ENCODE assay signal across 11 cellular contexts in genomic region chr16:11673091-11674000, GRCh38. TPM values are rescaled to one million over a fixed set of nuclear protein-coding genes. Genes with fewer than 3 reads are reported as not detected.
DNase-seq lines count a peak whose midpoint lies in the region; ATAC-seq and TF ChIP-seq lines count a peak whose summit lies in the region.
"Had no signal": no experiment of that assay in that cellular context is flagged by ENCODE, and none has a peak within 500 bp of the region (broad histone marks: within the 10 kb centered on the region; RNA-seq: fewer than 3 reads in every experiment).

No MANE protein-coding gene starts in this region.

- H3K4me1 Mint-ChIP-seq in central memory CD8-positive, alpha-beta T cell, result peaks cover 50% of the 10 kb centered on the region
- H3K4me1 Mint-ChIP-seq in neural progenitor cell, result peaks cover 23% of the 10 kb centered on the region

- H3K9me3 Mint-ChIP-seq in central memory CD8-positive, alpha-beta T cell, result no peaks in the 10 kb centered on the region
- no peaks in the 10 kb centered on the region for H3K9me3 Mint-ChIP-seq in neural progenitor cell

- H2AFZ ChIP-seq in neural progenitor cell (replicated peaks), result no peak overlapping the region

- peaks cover 71% of the 10 kb centered on the region for H3K79me2 ChIP-seq in neural progenitor cell (ENCODE audit: low read depth)

- 92% methylated on average over 25 of the region's 25 CpGs for WGBS in HUES64

- no peaks in the 10 kb centered on the region for H3K9me3 ChIP-seq in BLaER1
- H3K9me3 ChIP-seq in HUES64 (ENCODE audit: insufficient read depth, low read depth, low read length), result no peaks in the 10 kb centered on the region
- no peaks in the 10 kb centered on the region for H3K9me3 ChIP-seq in neural progenitor cell (ENCODE audit: low read depth)

- no peak for TF ChIP-seq CTCF in neural progenitor cell (IDR thresholded peaks at IDR 0.05)

- H3K27ac Mint-ChIP-seq in central memory CD8-positive, alpha-beta T cell (ENCODE audit: low read depth), result no peak overlapping the region
- peak overlapping the region; percentile 25 for H3K27ac Mint-ChIP-seq in neural progenitor cell

- no peak for DNase-seq in central memory CD8-positive, alpha-beta T cell (ENCODE audit: low spot score in 2 of 2)
- DNase-seq in neural progenitor cell (ENCODE audit: low spot score) (no peak), NCI-H1105 (lab: John Stamatoyannopoulos, UW) (no peak)
- DNase-seq: NCI-H226 had no signal

- H3K4me3 Mint-ChIP-seq in central memory CD8-positive, alpha-beta T cell, result peak overlapping the region; percentile 59
- no peak overlapping the region for H3K4me3 Mint-ChIP-seq in neural progenitor cell

- peaks cover 25% of the 10 kb centered on the region for H3K36me3 Mint-ChIP-seq in central memory CD8-positive, alpha-beta T cell (ENCODE audit: insufficient read depth)
- peaks cover 11% of the 10 kb centered on the region for H3K36me3 Mint-ChIP-seq in neural progenitor cell

- no peak for ATAC-seq in central memory CD8-positive, alpha-beta T cell (replicated peaks; ENCODE audit: extremely low read depth, poor library complexity, severe bottlenecking)
- ATAC-seq in GM18907 (IDR thresholded peaks at IDR 0.05; ENCODE audit: unreplicated experiment) (no peak), HG03342 (IDR thresholded peaks at IDR 0.05; ENCODE audit: unreplicated experiment) (no peak), HG02973 (IDR thresholded peaks at IDR 0.05; ENCODE audit: unreplicated experiment) (no peak)
- ATAC-seq: left lobe of liver had no signal

- peak overlapping the region; percentile 90 for H3K27ac ChIP-seq in BLaER1
- 0 out of 2 replicates have a peak overlapping the region, but pooled peaks have one; percentile 23 for H3K27ac ChIP-seq in HUES64 (ENCODE audit: low read depth, low read length)
- H3K27ac ChIP-seq in neural progenitor cell, result no peak overlapping the region

- H3K27me3 ChIP-seq in BLaER1, result no peaks in the 10 kb centered on the region
- no peaks in the 10 kb centered on the region for H3K27me3 ChIP-seq in HUES64 (ENCODE audit: insufficient read depth, low read length)
- H3K27me3 ChIP-seq in neural progenitor cell, result no peaks in the 10 kb centered on the region

- peaks cover 1% of the 10 kb centered on the region for H3F3A ChIP-seq in neural progenitor cell (ENCODE audit: low read depth)

- H3K4me3 ChIP-seq in BLaER1 (peak overlapping the region; percentile 97; the same call in 1 of the 2 replicates), HUES64 (ENCODE audit: low read length) (no peak overlapping the region), neural progenitor cell (no peak overlapping the region)
- H3K4me3 ChIP-seq: skin epidermis had no signal

- H3K9ac ChIP-seq in BLaER1 (peak overlapping the region; percentile 90), HUES64 (ENCODE audit: low read depth, low read length) (no peak overlapping the region), neural progenitor cell (no peak overlapping the region)

- H3K27me3 Mint-ChIP-seq in central memory CD8-positive, alpha-beta T cell, result no peaks in the 10 kb centered on the region
- peaks cover 5% of the 10 kb centered on the region for H3K27me3 Mint-ChIP-seq in neural progenitor cell (ENCODE audit: insufficient read depth, low read depth)

- H3K36me3 ChIP-seq in BLaER1 (peaks cover 46% of the 10 kb centered on the region), HUES64 (ENCODE audit: insufficient read depth, low read length) (peaks cover 28% of the 10 kb centered on the region), neural progenitor cell (no peaks in the 10 kb centered on the region)

- H4K20me1 ChIP-seq in BLaER1 (peaks cover 97% of the 10 kb centered on the region), neural progenitor cell (ENCODE audit: low read depth) (peaks cover 95% of the 10 kb centered on the region)

- H3K4me2 ChIP-seq in BLaER1 (peak overlapping the region; percentile 98), neural progenitor cell (no peak overlapping the region)

- H3K4me1 ChIP-seq in BLaER1 (peaks cover 94% of the 10 kb centered on the region), HUES64 (ENCODE audit: insufficient read depth, low read length) (peaks cover 15% of the 10 kb centered on the region; the same call in 1 of the 2 replicates), neural progenitor cell (peaks cover 25% of the 10 kb centered on the region)

RNA-seq across cellular contexts. Expression of gene SNN, which starts 5.1 kb away (rescaled TPM):
- 48.0 TPM for polyA plus RNA-seq in HUES64 (2013, experiment 1 of 2)
- 58.7 TPM for polyA plus RNA-seq in HUES64 (2013, experiment 2 of 2)
- total RNA-seq in neural progenitor cell (ENCODE audit: low replicate concordance), result 48.7 and 84.2 TPM in 2 replicates
